Comparison of ENCODE assay signal across 1 cellular context in genomic region chr10:86392723-86393094, GRCh38.
TF ChIP-seq lines count a peak whose summit lies in the region.

No MANE protein-coding gene starts in this region.

TF ChIP-seq in WTC11, 78 proteins besides CTCF, POLR2A, EP300 and RAD21 (continued from another document):
- no peak for TF ChIP-seq PRDM15 (CRISPR knock-in tag; IDR thresholded peaks at IDR 0.05)
TF ChIP-seq in WTC11: peak in this region for 0.
